In genomic region chr3:72187131-72187530, GRCh38 we compare ENCODE assay signal across 12 cellular contexts.
DNase-seq lines count a peak whose midpoint lies in the region; FAIRE-seq and TF ChIP-seq lines count a peak whose summit lies in the region.
"Had no signal": no experiment of that assay in that cellular context is flagged by ENCODE, and none has a peak within 500 bp of the region (broad histone marks: within the 10 kb centered on the region; RNA-seq: fewer than 3 reads in every experiment).

No MANE protein-coding gene starts in this region.

- no peak overlapping the region for H2BK15ac ChIP-seq in mesendoderm (replicated peaks; ENCODE audit: low read depth)

- H3K27ac ChIP-seq in mesendoderm (ENCODE audit: low read depth, low read length) (no peak overlapping the region), suprapubic skin (no peak overlapping the region), adrenal gland (no peak overlapping the region)

- H4K8ac ChIP-seq in mesendoderm (ENCODE audit: low read depth, low read length), result no peak overlapping the region

- no peak overlapping the region for H2BK120ac ChIP-seq in mesendoderm (ENCODE audit: low read depth, low read length)

- H3K36me3 ChIP-seq in mesendoderm (ENCODE audit: control insufficient read depth, insufficient read depth, low read length), result no peaks in the 10 kb centered on the region
- no peaks in the 10 kb centered on the region for H3K36me3 ChIP-seq in suprapubic skin
- H3K36me3 ChIP-seq in adrenal gland (replicated peaks in 1 of 2), result no peaks in the 10 kb centered on the region

- no peak overlapping the region for H3K9ac ChIP-seq in mesendoderm (ENCODE audit: low read length)

- H2AK5ac ChIP-seq in mesendoderm (ENCODE audit: low read length), result no peak overlapping the region

- H2BK5ac ChIP-seq in mesendoderm (ENCODE audit: low read length), result no peak overlapping the region

- TF ChIP-seq POLR2A in suprapubic skin (IDR thresholded peaks at IDR 0.05) (no peak), adrenal gland (IDR thresholded peaks at IDR 0.05) (no peak)

- H3K4me1 ChIP-seq in mesendoderm (ENCODE audit: control insufficient read depth, low read depth, low read length), result no peaks in the 10 kb centered on the region
- peaks cover 5% of the 10 kb centered on the region for H3K4me1 ChIP-seq in suprapubic skin
- peaks cover 0 to 11% of the 10 kb centered on the region in 2 donors for H3K4me1 ChIP-seq in adrenal gland (replicated peaks in 1 of 2)

- H3K4ac ChIP-seq in mesendoderm (ENCODE audit: low read depth, low read length), result no peak overlapping the region

- H3K18ac ChIP-seq in mesendoderm (ENCODE audit: low read length), result no peak overlapping the region

- H3K4me2 ChIP-seq in mesendoderm (ENCODE audit: low read length), result no peak overlapping the region

- no peaks in the 10 kb centered on the region for H3K79me1 ChIP-seq in mesendoderm (ENCODE audit: low read length)

- no peaks in the 10 kb centered on the region for H3K9me3 ChIP-seq in suprapubic skin
- no peaks in the 10 kb centered on the region for H3K9me3 ChIP-seq in adrenal gland (replicated peaks in 1 of 3)

- TF ChIP-seq CTCF in astrocyte of the spinal cord (IDR thresholded peaks at IDR 0.05; ENCODE audit: low read depth, low read length) (peak; percentile 7), suprapubic skin (IDR thresholded peaks at IDR 0.05) (no peak), adrenal gland (IDR thresholded peaks at IDR 0.05) (no peak)

- H3K4me3 ChIP-seq in astrocyte of the spinal cord (ENCODE audit: low read depth, low read length), result no peak overlapping the region
- H3K4me3 ChIP-seq in mesendoderm (ENCODE audit: low read length), result no peak overlapping the region
- H3K4me3 ChIP-seq in suprapubic skin, result no peak overlapping the region
- H3K4me3 ChIP-seq in adrenal gland, result no peak overlapping the region
- H3K4me3 ChIP-seq: dorsolateral prefrontal cortex had no signal

- in situ Hi-C loops in astrocyte of the spinal cord (cut with HindIII; ENCODE audit: low sequenced_read_pairs), result no loop called here
- in situ Hi-C loops in G401 (cut with HindIII; ENCODE audit: low sequenced_read_pairs), result no loop called here

- H3K23ac ChIP-seq in mesendoderm (ENCODE audit: low read length), result no peak overlapping the region

- DNase-seq in DMS 273 (lab: John Stamatoyannopoulos, UW; ENCODE audit: unreplicated experiment) (peak; percentile 36), DMS 273 treated with DMSO at 0.1 percent for 48 hours (lab: John Stamatoyannopoulos, UW) (no peak), HTR-8/SVneo (ENCODE audit: insufficient read length, low spot score) (no peak), astrocyte of the spinal cord (ENCODE audit: low read depth, low spot score) (no peak), mesendoderm (peak; percentile 49), suprapubic skin (ENCODE audit: low spot score in 2 of 2) (no peak), adrenal gland (no peak), G401 (ENCODE audit: low spot score) (no peak)
- DNase-seq: 8988T; dorsolateral prefrontal cortex; stimulated activated CD4-positive, alpha-beta T cell treated with anti-CD3 and anti-CD28 coated beads, Interleukin-4, amount 100 ng/mL, for 1 hour; stimulated activated naive CD8-positive, alpha-beta T cell treated with anti-CD3 and anti-CD28 coated beads, Interleukin-15, Interleukin-2, amounts not matched to agents 100 U/mL and 50 U/mL, for 24 hours had no signal

- no peaks in the 10 kb centered on the region for H3K27me3 ChIP-seq in mesendoderm (ENCODE audit: insufficient read depth, low read length, poor library complexity)
- H3K27me3 ChIP-seq in suprapubic skin, result no peaks in the 10 kb centered on the region
- H3K27me3 ChIP-seq in adrenal gland, result no peaks in the 10 kb centered on the region
- H3K27me3 ChIP-seq: dorsolateral prefrontal cortex had no signal

- H3K79me2 ChIP-seq in mesendoderm (ENCODE audit: control insufficient read depth, insufficient read depth, low read length), result no peaks in the 10 kb centered on the region

- no peak overlapping the region for H3K56ac ChIP-seq in mesendoderm (ENCODE audit: low read length)

- no peak overlapping the region for H4K5ac ChIP-seq in mesendoderm (ENCODE audit: low read length)

- TF ChIP-seq EP300 in suprapubic skin (IDR thresholded peaks at IDR 0.05), result no peak

- no CpG with 5 or more reads among the region's 2 CpGs for WGBS in mesendoderm (ENCODE audit: extremely low coverage, insufficient coverage, low lambda C conversion rate)
- 95% methylated on average over 2 of the region's 2 CpGs for WGBS in suprapubic skin
- 40 to 92% (median 71%) methylated on average over 1 to 2 of the region's 2 CpGs for WGBS in adrenal gland, 4 donors

- intact Hi-C loops in adrenal gland (cut with DNase I), result no loop called here

- peak; percentile 23 for FAIRE-seq in HTR-8/SVneo (lab: Jason Lieb, UNC)

Comparison
In these comparisons a context has a peak if more than half of its experiments do, and no peak if none do; other contexts are left out.
1. DNase-seq: peak in DMS 273 (single experiment) and mesendoderm (single experiment); none in DMS 273 treated with DMSO at 0.1 percent for 48 hours (single experiment), HTR-8/SVneo (single experiment), astrocyte of the spinal cord (single experiment), suprapubic skin (0 of 2), adrenal gland (0 of 7) and G401 (single experiment).